1 cellular context compared by ENCODE assay signal in genomic region chr7:77913977-77914607, GRCh38.
TF ChIP-seq lines count a peak whose summit lies in the region.

No MANE protein-coding gene starts in this region.

TF ChIP-seq in SK-N-SH treated with all-trans-retinoic acid at 6 μM for 48 hours, 23 proteins besides CTCF, POLR2A, EP300 and RAD21 (continued from another document):
- no peak for TF ChIP-seq PATZ1 (CRISPR knock-in tag; IDR thresholded peaks at IDR 0.05; ENCODE audit: borderline replicate concordance)
- TF ChIP-seq ISL1 (CRISPR knock-in tag; IDR thresholded peaks at IDR 0.05) = no peak
- TF ChIP-seq ZNF565 (CRISPR knock-in tag; conservative IDR thresholded peaks at IDR 0.05; ENCODE audit: low read depth) = no peak
- no peak for TF ChIP-seq OSR1 (CRISPR knock-in tag; IDR thresholded peaks at IDR 0.05)
- TF ChIP-seq CSRNP3 (CRISPR knock-in tag; IDR thresholded peaks at IDR 0.05) = no peak
- no peak for TF ChIP-seq GLIS3 (CRISPR knock-in tag; IDR thresholded peaks at IDR 0.05)
